8 cellular contexts compared by ENCODE assay signal in the genomic region with DNA sequence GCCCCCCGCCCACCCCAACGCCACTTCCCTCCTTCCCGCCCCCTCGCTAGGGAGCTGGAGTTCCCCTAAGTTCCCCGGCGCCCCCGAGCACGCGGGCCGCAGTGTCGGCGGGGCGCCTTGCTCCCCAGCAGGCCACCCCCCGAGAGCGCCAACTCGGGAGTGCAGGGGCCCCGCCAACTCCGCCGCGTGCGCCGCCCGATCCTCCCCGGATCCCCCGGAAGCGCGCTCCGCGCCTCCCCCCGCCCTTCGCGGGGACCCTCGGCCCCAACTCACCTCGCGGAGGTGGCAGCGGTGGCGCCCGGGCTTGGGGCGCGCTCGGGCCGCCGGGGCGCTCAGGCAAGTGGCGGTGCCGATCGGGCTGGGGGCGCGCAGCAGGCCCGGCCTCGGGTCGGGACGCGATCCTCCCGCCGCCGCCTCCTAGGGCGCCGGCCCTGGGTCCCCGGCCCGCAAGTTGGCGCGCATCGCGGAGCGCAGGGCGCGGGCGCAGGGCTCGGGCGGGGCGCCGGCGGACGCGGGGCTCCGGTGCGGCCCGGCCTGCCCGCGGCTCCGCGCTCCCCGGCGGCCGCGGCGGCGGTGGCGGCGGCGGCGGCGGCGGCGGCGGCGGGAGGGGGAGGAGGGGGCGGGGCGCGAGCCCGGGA. TPM values are rescaled to one million over a fixed set of nuclear protein-coding genes. Genes with fewer than 3 reads are reported as not detected.
DNase-seq lines count a peak whose midpoint lies in the region; TF ChIP-seq lines count a peak whose summit lies in the region.

A gene (minus strand): TSS at position 578 of the 638 bp plus-strand sequence. CDS start 72,361 bp downstream, outside the sequence.

- CTCF ChIA-PET in GM10248 (lab: Yijun Ruan, JAX): interaction anchor here (0.9 to 1.3 kb wide), 2 partner anchors 13 to 22 kb away, joined by 3 read pairs; no protein-coding TSS in a partner anchor

- peak within 1 kb of the TSS; percentile 83 for H3K4me3 ChIP-seq in H7 (ENCODE audit: insufficient read depth, low read depth, low read length)
- H3K4me3 ChIP-seq in esophagus squamous epithelium: peak within 1 kb of the TSS; percentile 70 to 98 (median 97)
- peak within 1 kb of the TSS; percentile 79 for H3K4me3 ChIP-seq in neural progenitor cell
- H3K4me3 ChIP-seq in tibial artery: peak within 1 kb of the TSS; percentile 88 to 94

- H3K9ac ChIP-seq in neural progenitor cell: peak within 1 kb of the TSS; percentile 61

- no peaks in the 10 kb centered on the region for H3K27me3 Mint-ChIP-seq in neural progenitor cell (ENCODE audit: insufficient read depth, low read depth)

- POLR2A ChIA-PET in GM10248 (lab: Yijun Ruan, JAX): interaction anchor here (0.6 kb wide), 1 partner anchor 186 kb away, joined by 3 read pairs; no protein-coding TSS in a partner anchor

- H3K79me2 ChIP-seq in neural progenitor cell (ENCODE audit: low read depth): peaks cover 50% of the 10 kb centered on the region

- 0% methylated on average over 1 of the region's 102 CpGs; no CpG with 5 or more reads in 1 of the 2 donors for WGBS in esophagus squamous epithelium, 2 donors

- H3K27me3 ChIP-seq in H7 (ENCODE audit: control insufficient read depth, insufficient read depth, low read length) (no peaks in the 10 kb centered on the region), esophagus squamous epithelium (no peaks in the 10 kb centered on the region), neural progenitor cell (no peaks in the 10 kb centered on the region), tibial artery (no peaks in the 10 kb centered on the region)

- DNase-seq in GM10248 (ENCODE audit: extremely low spot score) (peak; percentile 71), H7 (peak; percentile 90), NCI-H1105 treated with DMSO at 0.1 percent for 48 hours (lab: John Stamatoyannopoulos, UW) (peak; percentile 25), activated T-cell treated with anti-CD3 and anti-CD28 coated beads for 48 hours (ENCODE audit: low read depth) (peak; percentile 45), esophagus squamous epithelium (lab: John Stamatoyannopoulos, UW) (no peak), neural progenitor cell (ENCODE audit: low spot score) (peak; percentile 85), tibial artery (no peak), midbrain (lab: John Stamatoyannopoulos, UW) (no peak)

- TF ChIP-seq CTCF in GM10248 (IDR thresholded peaks at IDR 0.05; ENCODE audit: control extremely low read depth, extremely low read depth, low read depth, missing control alignments): no peak
- no peak for TF ChIP-seq CTCF in esophagus squamous epithelium (IDR thresholded peaks at IDR 0.05)
- no peak for TF ChIP-seq CTCF in neural progenitor cell (IDR thresholded peaks at IDR 0.05)
- no peak for TF ChIP-seq CTCF in tibial artery (IDR thresholded peaks at IDR 0.05)

- peaks cover 62% of the 10 kb centered on the region for H3F3A ChIP-seq in neural progenitor cell (ENCODE audit: low read depth)

- peak within 1 kb of the TSS; percentile 95 for H3K27ac Mint-ChIP-seq in neural progenitor cell

- H3K9me3 Mint-ChIP-seq in neural progenitor cell: no peaks in the 10 kb centered on the region

- H3K4me1 Mint-ChIP-seq in neural progenitor cell: peaks cover 41% of the 10 kb centered on the region

- H2AFZ ChIP-seq in neural progenitor cell (replicated peaks): peak within 1 kb of the TSS; percentile 81

- H3K4me1 ChIP-seq in esophagus squamous epithelium (peaks cover 42 to 76% (median 51%) of the 10 kb centered on the region in 3 donors), neural progenitor cell (peaks cover 38% of the 10 kb centered on the region), tibial artery (peaks cover 8 to 64% (median 44%) of the 10 kb centered on the region in 4 donors)

- peaks cover 47% of the 10 kb centered on the region for H4K20me1 ChIP-seq in neural progenitor cell (ENCODE audit: low read depth)

- H3K9me3 ChIP-seq in esophagus squamous epithelium: no peaks in the 10 kb centered on the region
- H3K9me3 ChIP-seq in neural progenitor cell (ENCODE audit: low read depth): no peaks in the 10 kb centered on the region
- no peaks in the 10 kb centered on the region for H3K9me3 ChIP-seq in tibial artery

- H3K4me2 ChIP-seq in neural progenitor cell: peak within 1 kb of the TSS; percentile 100

- peak within 1 kb of the TSS; percentile 93 for H3K4me3 Mint-ChIP-seq in neural progenitor cell

- TF ChIP-seq POLR2A in esophagus squamous epithelium (IDR thresholded peaks at IDR 0.05): no peak

- no peaks in the 10 kb centered on the region for H3K36me3 ChIP-seq in H7 (replicated peaks; ENCODE audit: control insufficient read depth, insufficient read depth, low read length)
- no peaks in the 10 kb centered on the region for H3K36me3 ChIP-seq in esophagus squamous epithelium
- no peaks in the 10 kb centered on the region for H3K36me3 ChIP-seq in neural progenitor cell
- no peaks in the 10 kb centered on the region for H3K36me3 ChIP-seq in tibial artery

- intact Hi-C loops in esophagus squamous epithelium (cut with DNase I): no loop called here
- intact Hi-C loops in tibial artery (cut with DNase I; ENCODE audit: low total_unique reads): loop anchor here (2.0 to 5.0 kb wide), 5 partner anchors 48 to 200 kb away; no protein-coding TSS in a partner anchor

- no peaks in the 10 kb centered on the region for H3K36me3 Mint-ChIP-seq in neural progenitor cell

- H3K27ac ChIP-seq in esophagus squamous epithelium: peak within 1 kb of the TSS; percentile 95 to 99 (median 98)
- H3K27ac ChIP-seq in neural progenitor cell: peak within 1 kb of the TSS; percentile 7
- peak within 1 kb of the TSS; percentile 92 to 97 for H3K27ac ChIP-seq in tibial artery

RNA-seq across cellular contexts. Expression of the gene that starts here (rescaled TPM):
- total RNA-seq in H7 (2014; rRNA removed; shearing (Covaris generic)): 25.1 and 27.2 TPM in 2 replicates
- total RNA-seq in esophagus squamous epithelium: 10 to 100 TPM; 17.7 to 84.1 (median 45.6) TPM
- total RNA-seq in neural progenitor cell (ENCODE audit: low replicate concordance): 14.3 and 18.0 TPM in 2 replicates

Comparison
In these comparisons a context has a peak if more than half of its experiments do, and no peak if none do; other contexts are left out.
1. DNase-seq: peak in GM10248 (single experiment), H7 (single experiment), NCI-H1105 treated with DMSO at 0.1 percent for 48 hours (single experiment), activated T-cell treated with anti-CD3 and anti-CD28 coated beads for 48 hours (single experiment) and neural progenitor cell (single experiment); none in esophagus squamous epithelium (single experiment), tibial artery (0 of 2) and midbrain (single experiment).
2. H3K27ac ChIP-seq: peak in every context shown above with its lines; median percentile 98 in esophagus squamous epithelium; 94 in tibial artery; 7 in neural progenitor cell.
3. Peak in every context shown above with its lines, with median percentiles within 50 percentile points of each other: H3K4me3 ChIP-seq.